ENCODE assay signal across 1 cellular context in the genomic region with DNA sequence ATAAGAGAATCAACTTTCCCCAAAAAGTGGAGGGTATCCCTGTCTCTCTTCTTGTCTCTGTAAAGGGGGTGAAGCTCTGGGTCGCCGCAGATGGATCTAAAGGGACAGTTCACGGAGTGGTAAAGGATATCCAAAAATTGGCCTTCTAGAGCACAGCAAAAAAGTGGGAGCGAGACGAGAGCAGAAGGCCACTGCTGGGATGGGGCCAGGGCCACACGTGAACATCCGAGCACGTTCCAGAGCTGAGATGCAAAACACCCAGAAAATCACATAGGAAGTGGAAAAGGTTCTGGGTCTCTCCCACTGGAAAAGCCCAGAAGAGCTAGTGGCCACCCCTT.
TF ChIP-seq lines count a peak whose summit lies in the region.

No MANE protein-coding gene starts in this region.

TF ChIP-seq in HCT116, 20 proteins besides CTCF, POLR2A, EP300 and RAD21 (continued from another document):
- TF ChIP-seq, protein P1, sequence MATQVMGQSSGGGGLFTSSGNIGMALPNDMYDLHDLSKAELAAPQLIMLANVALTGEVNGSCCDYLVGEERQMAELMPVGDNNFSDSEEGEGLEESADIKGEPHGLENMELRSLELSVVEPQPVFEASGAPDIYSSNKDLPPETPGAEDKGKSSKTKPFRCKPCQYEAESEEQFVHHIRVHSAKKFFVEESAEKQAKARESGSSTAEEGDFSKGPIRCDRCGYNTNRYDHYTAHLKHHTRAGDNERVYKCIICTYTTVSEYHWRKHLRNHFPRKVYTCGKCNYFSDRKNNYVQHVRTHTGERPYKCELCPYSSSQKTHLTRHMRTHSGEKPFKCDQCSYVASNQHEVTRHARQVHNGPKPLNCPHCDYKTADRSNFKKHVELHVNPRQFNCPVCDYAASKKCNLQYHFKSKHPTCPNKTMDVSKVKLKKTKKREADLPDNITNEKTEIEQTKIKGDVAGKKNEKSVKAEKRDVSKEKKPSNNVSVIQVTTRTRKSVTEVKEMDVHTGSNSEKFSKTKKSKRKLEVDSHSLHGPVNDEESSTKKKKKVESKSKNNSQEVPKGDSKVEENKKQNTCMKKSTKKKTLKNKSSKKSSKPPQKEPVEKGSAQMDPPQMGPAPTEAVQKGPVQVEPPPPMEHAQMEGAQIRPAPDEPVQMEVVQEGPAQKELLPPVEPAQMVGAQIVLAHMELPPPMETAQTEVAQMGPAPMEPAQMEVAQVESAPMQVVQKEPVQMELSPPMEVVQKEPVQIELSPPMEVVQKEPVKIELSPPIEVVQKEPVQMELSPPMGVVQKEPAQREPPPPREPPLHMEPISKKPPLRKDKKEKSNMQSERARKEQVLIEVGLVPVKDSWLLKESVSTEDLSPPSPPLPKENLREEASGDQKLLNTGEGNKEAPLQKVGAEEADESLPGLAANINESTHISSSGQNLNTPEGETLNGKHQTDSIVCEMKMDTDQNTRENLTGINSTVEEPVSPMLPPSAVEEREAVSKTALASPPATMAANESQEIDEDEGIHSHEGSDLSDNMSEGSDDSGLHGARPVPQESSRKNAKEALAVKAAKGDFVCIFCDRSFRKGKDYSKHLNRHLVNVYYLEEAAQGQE (IDR thresholded peaks at IDR 0.05; ENCODE audit: low read depth), result no peak
- TF ChIP-seq FOSL1 (IDR thresholded peaks at IDR 0.05; ENCODE audit: low read depth), result no peak
- no peak for TF ChIP-seq SIN3A (IDR thresholded peaks at IDR 0.05; ENCODE audit: low read depth)
- no peak for TF ChIP-seq SRF (IDR thresholded peaks at IDR 0.05; ENCODE audit: low read depth)
- no peak for TF ChIP-seq CBX3 (IDR thresholded peaks at IDR 0.05; ENCODE audit: low read depth)
- TF ChIP-seq EZH2phosphoT487 (IDR thresholded peaks at IDR 0.05; ENCODE audit: borderline replicate concordance), result no peak
- TF ChIP-seq EZH2 (IDR thresholded peaks at IDR 0.05), result no peak
- no peak for TF ChIP-seq EGR1 (IDR thresholded peaks at IDR 0.05; ENCODE audit: low read depth)
- no peak for TF ChIP-seq ELF1 (IDR thresholded peaks at IDR 0.05; ENCODE audit: borderline replicate concordance, low read depth)
- no peak for TF ChIP-seq ZNF274 (IDR thresholded peaks at IDR 0.05; ENCODE audit: low read depth, low read length)
- no peak for TF ChIP-seq TCF7L2 (IDR thresholded peaks at IDR 0.05; ENCODE audit: borderline replicate concordance, extremely low read depth, insufficient read depth, insufficient read length)
